Comparison of ENCODE assay signal across 8 cellular contexts in genomic region chr6:151036211-151036721, GRCh38.
DNase-seq lines count a peak whose midpoint lies in the region; ATAC-seq and TF ChIP-seq lines count a peak whose summit lies in the region.
"Not testable (repeated sequence)": the region's sequence is repeated elsewhere in the genome, so short reads cannot be mapped to it uniquely, and the experiment has no call there.

No MANE protein-coding gene starts in this region.

- CTCF ChIA-PET in PC-9 (lab: Charles Lee): interaction anchor here (0.6 kb wide), 1 partner anchor 31 kb away, joined by 4 read pairs; no protein-coding TSS in a partner anchor

- intact Hi-C loops in PC-9 (cut with micrococcal nuclease; ENCODE audit: unreplicated experiment); heart left ventricle (cut with DNase I); spleen (cut with DNase I; ENCODE audit: low total_unique reads): not testable (repeated sequence)

- H2AFZ ChIP-seq in H9 (ENCODE audit: low read length); PC-9: not testable (repeated sequence)

- H3K36me3 ChIP-seq in PC-9 (ENCODE audit: low read depth): peaks cover 37% of the 10 kb centered on the region
- not testable (repeated sequence) for H3K36me3 ChIP-seq in heart left ventricle
- peaks cover 0 to 23% (median 4%) of the 10 kb centered on the region in 6 donors for H3K36me3 ChIP-seq in spleen

- DNase-seq in AG08396 (ENCODE audit: low spot score) (peak; percentile 47), PC-9 (peak; percentile 29 to 92), dermis microvascular lymphatic vessel endothelial cell (ENCODE audit: low read depth in 2 of 2) (peak; percentile 41 to 97), myocyte (ENCODE audit: low read depth) (peak; percentile 91)
- DNase-seq in H9; activated naive CD8-positive, alpha-beta T cell treated with anti-CD3 and anti-CD28 coated beads, Interleukin-2, amount 50 U/mL, for 24 hours; heart left ventricle; spleen: not testable (repeated sequence)

- not testable (repeated sequence) for H2BK5ac ChIP-seq in H9 (ENCODE audit: insufficient read length, low read length)

- H3K23ac ChIP-seq in H9 (ENCODE audit: insufficient read length, low read depth, low read length): not testable (repeated sequence)

- not testable (repeated sequence) for H2AK5ac ChIP-seq in H9 (ENCODE audit: insufficient read length, low read length)

- H3K23me2 ChIP-seq in H9 (ENCODE audit: insufficient read length, low read depth, low read length, poor library complexity, severe bottlenecking): not testable (repeated sequence)

- H4K8ac ChIP-seq in H9 (replicated peaks; ENCODE audit: insufficient read length, low read depth, low read length): not testable (repeated sequence)

- H2BK12ac ChIP-seq in H9 (ENCODE audit: insufficient read length, low read depth, low read length): not testable (repeated sequence)

- not testable (repeated sequence) for H3K27me3 ChIP-seq in H9 (ENCODE audit: insufficient read depth, low read length); PC-9 (ENCODE audit: insufficient read depth, low read depth); heart left ventricle; spleen (replicated peaks in 1 of 7)

- not testable (repeated sequence) for H3K9ac ChIP-seq in H9 (ENCODE audit: extremely low read depth, insufficient read length, low read length)

- peaks cover 39% of the 10 kb centered on the region for H3F3A ChIP-seq in PC-9 (ENCODE audit: insufficient read depth, low read depth)

- TF ChIP-seq CTCF in H9 (conservative IDR thresholded peaks at IDR 0.05); PC-9 (conservative IDR thresholded peaks at IDR 0.05); heart left ventricle (IDR thresholded peaks at IDR 0.05); spleen (IDR thresholded peaks at IDR 0.05 in 8 of 11, conservative IDR thresholded peaks at IDR 0.05 in 3 of 11): not testable (repeated sequence)

- not testable (repeated sequence) for H2BK120ac ChIP-seq in H9 (ENCODE audit: low read depth, low read length, poor library complexity, severe bottlenecking)

- not testable (repeated sequence) for H3K9me2 ChIP-seq in PC-9 (ENCODE audit: insufficient read depth)

- H3K27me3 Mint-ChIP-seq in H9 (ENCODE audit: low read depth); activated naive CD8-positive, alpha-beta T cell treated with anti-CD3 and anti-CD28 coated beads, Interleukin-2, amount 50 U/mL, for 24 hours: not testable (repeated sequence)

- not testable (repeated sequence) for H4K20me1 ChIP-seq in H9 (ENCODE audit: control insufficient read depth, insufficient read depth, insufficient read length); PC-9 (ENCODE audit: insufficient read depth)

- not testable (repeated sequence) for H2BK15ac ChIP-seq in H9 (ENCODE audit: low read depth, low read length)

- POLR2A ChIA-PET in PC-9 (lab: Charles Lee; ENCODE audit: unreplicated experiment): not testable (repeated sequence)

- not testable (repeated sequence) for H4K5ac ChIP-seq in H9 (ENCODE audit: insufficient read length, low read depth, low read length)

- H3K79me1 ChIP-seq in H9 (ENCODE audit: insufficient read depth, low read depth, low read length, poor library complexity, severe bottlenecking): not testable (repeated sequence)

- H3K9me3 Mint-ChIP-seq in H9; activated naive CD8-positive, alpha-beta T cell treated with anti-CD3 and anti-CD28 coated beads, Interleukin-2, amount 50 U/mL, for 24 hours: not testable (repeated sequence)

- ATAC-seq in activated naive CD8-positive, alpha-beta T cell treated with anti-CD3 and anti-CD28 coated beads, Interleukin-2, amount 50 U/mL, for 24 hours; heart left ventricle: not testable (repeated sequence)

- not testable (repeated sequence) for H3K14ac ChIP-seq in H9 (ENCODE audit: insufficient read depth, low read length)

- not testable (repeated sequence) for H3K4me3 Mint-ChIP-seq in H9; activated naive CD8-positive, alpha-beta T cell treated with anti-CD3 and anti-CD28 coated beads, Interleukin-2, amount 50 U/mL, for 24 hours

- not testable (repeated sequence) for H3K56ac ChIP-seq in H9 (ENCODE audit: insufficient read length, low read depth, low read length)

- WGBS in H9 (ENCODE audit: extremely low coverage, insufficient read length, low lambda C conversion rate): no CpG with 5 or more reads among the region's 3 CpGs
- WGBS in heart left ventricle, 4 donors: 25 to 77% (median 43%) methylated on average over 3 of the region's 3 CpGs
- 63 to 78% (median 74%) methylated on average over 3 of the region's 3 CpGs for WGBS in spleen, 5 donors

- H3K27ac ChIP-seq in H9 (ENCODE audit: insufficient read length, low read depth, low read length): not testable (repeated sequence)
- peak overlapping the region; percentile 93 for H3K27ac ChIP-seq in PC-9
- H3K27ac ChIP-seq in heart left ventricle: peak overlapping the region in 11 of 12 donors; percentile 13 to 76 (median 50)
- peak overlapping the region in 6 of 8 donors; percentile 20 to 70 (median 57) for H3K27ac ChIP-seq in spleen

- peaks cover 35 to 85% (median 56%) of the 10 kb centered on the region in 3 experiments for H3K36me3 Mint-ChIP-seq in H9 (ENCODE audit: insufficient read depth in 1 of 3, low read depth in 3 of 3)
- H3K36me3 Mint-ChIP-seq in activated naive CD8-positive, alpha-beta T cell treated with anti-CD3 and anti-CD28 coated beads, Interleukin-2, amount 50 U/mL, for 24 hours (ENCODE audit: low read depth): peaks cover 75% of the 10 kb centered on the region

- not testable (repeated sequence) for H4K91ac ChIP-seq in H9 (ENCODE audit: insufficient read length, low read depth, low read length)

- H3T11ph ChIP-seq in H9 (ENCODE audit: low read length): not testable (repeated sequence)

- H3K4me3 ChIP-seq in PC-9, heart left ventricle, spleen: not testable (repeated sequence)

- not testable (repeated sequence) for H3K79me2 ChIP-seq in H9 (ENCODE audit: insufficient read depth, low read length); PC-9 (ENCODE audit: low read depth)

- H3K4me1 ChIP-seq in H9 (ENCODE audit: insufficient read depth, low read length): not testable (repeated sequence)
- H3K4me1 ChIP-seq in PC-9 (replicated peaks; ENCODE audit: insufficient read depth) (peaks cover 48% of the 10 kb centered on the region), heart left ventricle (peaks cover 0 to 22% (median 8%) of the 10 kb centered on the region in 12 donors), spleen (peaks cover 0 to 14% (median 4%) of the 10 kb centered on the region in 6 donors)

- H3K18ac ChIP-seq in H9 (ENCODE audit: insufficient read length, low read depth, low read length): not testable (repeated sequence)

- TF ChIP-seq POLR2A in heart left ventricle (IDR thresholded peaks at IDR 0.05); spleen (IDR thresholded peaks at IDR 0.05): not testable (repeated sequence)

- not testable (repeated sequence) for BruUV-seq in PC-9 (replicated peaks; lab: Mats Ljungman, UMichigan)

- H3K9me3 ChIP-seq in H9 (ENCODE audit: control insufficient read depth, low read depth, low read length); PC-9 (ENCODE audit: insufficient read depth, low read depth); heart left ventricle; spleen: not testable (repeated sequence)

- H3K4me1 Mint-ChIP-seq in H9: not testable (repeated sequence)
- H3K4me1 Mint-ChIP-seq in activated naive CD8-positive, alpha-beta T cell treated with anti-CD3 and anti-CD28 coated beads, Interleukin-2, amount 50 U/mL, for 24 hours: peaks cover 16% of the 10 kb centered on the region

- not testable (repeated sequence) for H3K4ac ChIP-seq in H9 (ENCODE audit: low read depth, low read length)

- not testable (repeated sequence) for H2BK20ac ChIP-seq in H9 (ENCODE audit: low read depth, low read length, poor library complexity, severe bottlenecking)

- H3K27ac Mint-ChIP-seq in H9: peak overlapping the region in 2 of 3 experiments; percentile 47 to 52; a peak in 3 of 7 replicates
- peak overlapping the region; percentile 71 for H3K27ac Mint-ChIP-seq in activated naive CD8-positive, alpha-beta T cell treated with anti-CD3 and anti-CD28 coated beads, Interleukin-2, amount 50 U/mL, for 24 hours

- not testable (repeated sequence) for H3K4me2 ChIP-seq in H9 (ENCODE audit: insufficient read depth, insufficient read length, low read length)
- H3K4me2 ChIP-seq in PC-9: peak overlapping the region; percentile 30
